Comparison of ENCODE assay signal across 1 cellular context in genomic region chr4:725368-726234, GRCh38.
TF ChIP-seq lines count a peak whose summit lies in the region.

No MANE protein-coding gene starts in this region.

TF ChIP-seq in WTC11, 78 proteins besides CTCF, POLR2A, EP300 and RAD21 (continued from another document):
- no peak for TF ChIP-seq AFF4 (CRISPR knock-in tag; IDR thresholded peaks at IDR 0.05; ENCODE audit: borderline replicate concordance)
- TF ChIP-seq STAT6 (CRISPR knock-in tag; conservative IDR thresholded peaks at IDR 0.05; ENCODE audit: low read depth): no peak
- TF ChIP-seq ESRRA (CRISPR knock-in tag; IDR thresholded peaks at IDR 0.05; ENCODE audit: borderline replicate concordance): no peak
- TF ChIP-seq NR2C2 (CRISPR knock-in tag; IDR thresholded peaks at IDR 0.05): no peak
- no peak for TF ChIP-seq MAX (CRISPR knock-in tag; IDR thresholded peaks at IDR 0.05)
- TF ChIP-seq TCF7 (CRISPR knock-in tag; IDR thresholded peaks at IDR 0.05; ENCODE audit: low read depth): no peak
- TF ChIP-seq NFYB (CRISPR knock-in tag; conservative IDR thresholded peaks at IDR 0.05; ENCODE audit: low read depth): no peak
- no peak for TF ChIP-seq ZNF423 (CRISPR knock-in tag; IDR thresholded peaks at IDR 0.05)
- TF ChIP-seq ZNF532 (CRISPR knock-in tag; IDR thresholded peaks at IDR 0.05; ENCODE audit: borderline replicate concordance): no peak
